In genomic region chrX:66919280-66919832, GRCh38 we compare ENCODE assay signal across 17 cellular contexts.
DNase-seq lines count a peak whose midpoint lies in the region; ATAC-seq and TF ChIP-seq lines count a peak whose summit lies in the region.
"Had no signal": no experiment of that assay in that cellular context is flagged by ENCODE, and none has a peak within 500 bp of the region (broad histone marks: within the 10 kb centered on the region; RNA-seq: fewer than 3 reads in every experiment).

No MANE protein-coding gene starts in this region.

- H3K4me1 Mint-ChIP-seq in HFFc6 (ENCODE audit: low read depth) = no peaks in the 10 kb centered on the region
- no peaks in the 10 kb centered on the region for H3K4me1 Mint-ChIP-seq in stimulated activated memory B cell treated with anti-CD40 and anti-IgM and Interleukin-4, amounts not matched to agents 10 μg/mL and 1 μg/mL and 100 μg/mL, for 72 hours

- DNase-seq in HFFc6 = peak; percentile 0
- peak; percentile 51 for DNase-seq in SK-N-MC (ENCODE audit: low read depth, low spot score)
- DNase-seq in kidney tubule cell (ENCODE audit: low spot score) = peak; percentile 73
- DNase-seq in renal cortical epithelial cell (ENCODE audit: low read depth) = peak; percentile 46
- DNase-seq in DMS 273 treated with DMSO at 0.1 percent for 48 hours (lab: John Stamatoyannopoulos, UW) = no peak
- DNase-seq in cerebellar cortex (ENCODE audit: low spot score) = no peak
- DNase-seq: EL, NCI-H1048, NCI-H2081 treated with DMSO at 0.1 percent for 48 hours, NCI-H510A treated with DMSO at 0.1 percent for 48 hours, NCI-H82, PC-9, SK-N-SH had no signal

- H3K27ac ChIP-seq in SK-N-MC = no peak overlapping the region
- H3K27ac ChIP-seq: C4-2B, PC-9 had no signal

- no peak overlapping the region for H3K4me3 Mint-ChIP-seq in HFFc6
- no peak overlapping the region for H3K4me3 Mint-ChIP-seq in stimulated activated memory B cell treated with anti-CD40 and anti-IgM and Interleukin-4, amounts not matched to agents 10 μg/mL and 1 μg/mL and 100 μg/mL, for 72 hours

- no peaks in the 10 kb centered on the region for H3K36me3 ChIP-seq in SK-N-MC (ENCODE audit: insufficient read depth, low read length)

- no peak overlapping the region for H3K27ac Mint-ChIP-seq in HFFc6
- H3K27ac Mint-ChIP-seq in stimulated activated memory B cell treated with anti-CD40 and anti-IgM and Interleukin-4, amounts not matched to agents 10 μg/mL and 1 μg/mL and 100 μg/mL, for 72 hours = no peak overlapping the region

- H3K36me3 Mint-ChIP-seq in HFFc6 (ENCODE audit: low read depth) = no peaks in the 10 kb centered on the region
- no peaks in the 10 kb centered on the region for H3K36me3 Mint-ChIP-seq in stimulated activated memory B cell treated with anti-CD40 and anti-IgM and Interleukin-4, amounts not matched to agents 10 μg/mL and 1 μg/mL and 100 μg/mL, for 72 hours

- peaks cover 9% of the 10 kb centered on the region; the same call in 1 of the 2 replicates for H3K9me3 Mint-ChIP-seq in HFFc6
- no peaks in the 10 kb centered on the region for H3K9me3 Mint-ChIP-seq in stimulated activated memory B cell treated with anti-CD40 and anti-IgM and Interleukin-4, amounts not matched to agents 10 μg/mL and 1 μg/mL and 100 μg/mL, for 72 hours

- no peaks in the 10 kb centered on the region for H3K27me3 Mint-ChIP-seq in HFFc6 (ENCODE audit: insufficient read depth)
- no peaks in the 10 kb centered on the region for H3K27me3 Mint-ChIP-seq in stimulated activated memory B cell treated with anti-CD40 and anti-IgM and Interleukin-4, amounts not matched to agents 10 μg/mL and 1 μg/mL and 100 μg/mL, for 72 hours

- no peaks in the 10 kb centered on the region for H3K9me3 ChIP-seq in SK-N-MC (ENCODE audit: low read depth, low read length)
- H3K9me3 ChIP-seq: SK-N-SH had no signal

- no peak for ATAC-seq in stimulated activated memory B cell treated with anti-CD40 and anti-IgM and Interleukin-4, amounts not matched to agents 10 μg/mL and 1 μg/mL and 100 μg/mL, for 72 hours
- no peak for ATAC-seq in GM21381 (IDR thresholded peaks at IDR 0.05; ENCODE audit: unreplicated experiment)
- ATAC-seq: Right ventricle myocardium inferior had no signal

- no peak for TF ChIP-seq CTCF in HFFc6 (IDR thresholded peaks at IDR 0.05)

- no peak overlapping the region for H3K4me3 ChIP-seq in SK-N-MC
- H3K4me3 ChIP-seq: PC-9 had no signal

- H3K9ac ChIP-seq in SK-N-MC (ENCODE audit: insufficient read length) = no peak overlapping the region
- H3K9ac ChIP-seq: SK-N-SH had no signal

Comparison
In these comparisons a context has a peak if more than half of its experiments do, and no peak if none do; other contexts are left out.
1. DNase-seq: peak in HFFc6 (single experiment), SK-N-MC (single experiment), kidney tubule cell (single experiment) and renal cortical epithelial cell (single experiment); none in DMS 273 treated with DMSO at 0.1 percent for 48 hours (single experiment) and cerebellar cortex (single experiment).